ENCODE assay signal across 19 cellular contexts in genomic region chr3:188976407-188976806, GRCh38.
"Had no signal": no experiment of that assay in that cellular context is flagged by ENCODE, and none has a peak within 500 bp of the region (broad histone marks: within the 10 kb centered on the region; RNA-seq: fewer than 3 reads in every experiment).

No MANE protein-coding gene starts in this region.

- H3K4me3 Mint-ChIP-seq: activated naive CD8-positive, alpha-beta T cell; activated T-helper 1 cell treated with anti-CD3 and anti-CD28 coated beads, Interleukin-12 subunit alpha, Interleukin-12 subunit beta, Interleukin-2, Interleukin-4 antibody, amounts not matched to agents 30 ng/mL and 10 ng/mL and 1 ng/mL, durations not matched to agents 14 hours and 24 hours and 36 hours; nephron progenitor cell; type B pancreatic cell had no signal

- H3K4me1 Mint-ChIP-seq: nephron progenitor cell had no signal

- H3K27me3 ChIP-seq: left lung had no signal

- H3K9me3 ChIP-seq: left lung had no signal

- DNase-seq: activated CD4-positive, alpha-beta T cell treated with anti-CD3 and anti-CD28 coated beads for 1 hour; activated gamma-delta T cell treated with Interleukin-2 at 50 U/mL for 16 hours; dermis blood vessel endothelial cell; effector memory CD4-positive, alpha-beta T cell; foreskin melanocyte; glutamatergic neuron; hypothalamus; left lung; nephron progenitor cell; occipital lobe; stimulated activated CD8-positive, alpha-beta memory T cell treated with anti-CD3 and anti-CD28 coated beads, Interleukin-4, amount 100 ng/mL, for 48 hours; stimulated activated naive CD4-positive, alpha-beta T cell; substantia nigra; T-helper 2 cell had no signal

- H3K9me3 Mint-ChIP-seq: activated T-helper 1 cell treated with anti-CD3 and anti-CD28 coated beads, Interleukin-12 subunit alpha, Interleukin-12 subunit beta, Interleukin-2, Interleukin-4 antibody, amounts not matched to agents 30 ng/mL and 10 ng/mL and 1 ng/mL, durations not matched to agents 14 hours and 24 hours and 36 hours had no signal

- H3K36me3 ChIP-seq: cardiac muscle cell, left lung had no signal

- H3K4me3 ChIP-seq: cardiac muscle cell, left lung had no signal

- H3K27ac ChIP-seq: cardiac muscle cell, VCaP had no signal

- H3K27ac Mint-ChIP-seq: activated naive CD8-positive, alpha-beta T cell; activated T-helper 1 cell treated with anti-CD3 and anti-CD28 coated beads, Interleukin-12 subunit alpha, Interleukin-12 subunit beta, Interleukin-2, Interleukin-4 antibody, amounts not matched to agents 30 ng/mL and 10 ng/mL and 1 ng/mL, durations not matched to agents 14 hours and 24 hours and 36 hours; nephron progenitor cell; type B pancreatic cell had no signal

- H3K36me3 Mint-ChIP-seq: activated naive CD8-positive, alpha-beta T cell; type B pancreatic cell had no signal
